8 cellular contexts compared by ENCODE assay signal in the genomic region with DNA sequence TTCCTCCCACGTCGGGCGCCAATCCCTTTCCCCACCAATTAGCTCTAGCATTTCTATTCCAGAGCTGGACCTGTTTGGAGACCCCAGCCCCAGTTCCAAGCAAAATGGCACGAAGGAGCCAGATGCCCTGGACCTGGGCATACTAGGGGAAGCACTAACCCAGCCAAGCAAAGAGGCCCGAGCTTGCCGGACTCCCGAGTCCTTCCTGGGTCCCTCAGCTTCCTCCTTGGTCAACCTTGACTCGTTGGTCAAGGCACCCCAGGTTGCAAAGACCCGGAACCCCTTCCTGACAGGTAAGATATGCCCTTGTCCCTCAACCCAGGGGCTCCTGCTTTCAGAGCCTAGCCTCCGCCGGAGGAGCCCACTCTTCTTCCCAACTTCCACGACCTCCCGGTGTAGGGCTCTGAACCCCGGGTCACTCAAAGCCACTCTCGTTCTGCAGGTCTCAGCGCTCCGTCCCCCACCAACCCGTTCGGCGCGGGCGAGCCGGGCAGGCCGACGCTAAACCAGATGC. TPM values are rescaled to one million over a fixed set of nuclear protein-coding genes. Genes with fewer than 3 reads are reported as not detected.
DNase-seq lines count a peak whose midpoint lies in the region; ATAC-seq and TF ChIP-seq lines count a peak whose summit lies in the region.

No MANE protein-coding gene starts in this region.

- H3K4me1 ChIP-seq in heart left ventricle (peaks cover 0 to 39% (median 17%) of the 10 kb centered on the region in 12 donors), body of pancreas (peaks cover 71% of the 10 kb centered on the region), mononuclear cell (ENCODE audit: insufficient read depth, low read length) (peaks cover 17% of the 10 kb centered on the region), vagina (peaks cover 31% of the 10 kb centered on the region)

- intact Hi-C loops in heart left ventricle (cut with DNase I), result loop anchor here in 9 of 10 donors (5.0 to 10.0 kb wide), 7 partner anchors 54 to 423 kb away; no protein-coding TSS in a partner anchor
- intact Hi-C loops in left cardiac atrium (cut with DNase I), result loop anchor here (10.0 kb wide), 3 partner anchors 57 to 413 kb away; no protein-coding TSS in a partner anchor
- intact Hi-C loops in body of pancreas (cut with DNase I), result no loop called here
- intact Hi-C loops in vagina (cut with DNase I), result loop anchor here (5.0 kb wide), 1 partner anchor 59 kb away; no protein-coding TSS in a partner anchor

- ATAC-seq in heart left ventricle (peak in 1 of 4 donors; percentile 0), left cardiac atrium (no peak), body of pancreas (no peak)

- TF ChIP-seq POLR2A in heart left ventricle (IDR thresholded peaks at IDR 0.05), result no peak
- TF ChIP-seq POLR2A in body of pancreas (IDR thresholded peaks at IDR 0.05), result no peak
- no peak for TF ChIP-seq POLR2A in vagina (IDR thresholded peaks at IDR 0.05)

- DNase-seq in heart left ventricle (no peak), left cardiac atrium (no peak), body of pancreas (no peak), vagina (ENCODE audit: extremely low spot score in 2 of 2) (no peak), NCI-H2227 treated with DMSO at 0.1 percent for 48 hours (lab: John Stamatoyannopoulos, UW) (no peak), NCI-H1930 (lab: John Stamatoyannopoulos, UW) (no peak), NCI-H82 treated with DMSO at 0.1 percent for 48 hours (lab: John Stamatoyannopoulos, UW; ENCODE audit: unreplicated experiment) (no peak)

- H3K36me3 ChIP-seq in heart left ventricle (peaks cover 0 to 15% (median 0%) of the 10 kb centered on the region in 9 donors), body of pancreas (replicated peaks in 1 of 2; ENCODE audit: insufficient read depth in 1 of 2, low read depth in 2 of 2) (peaks cover 5 to 8% of the 10 kb centered on the region in 2 donors), vagina (peaks cover 0 to 10% of the 10 kb centered on the region in 2 donors)

- peaks cover 0 to 2% (median 0%) of the 10 kb centered on the region in 9 donors for H3K27me3 ChIP-seq in heart left ventricle
- H3K27me3 ChIP-seq in body of pancreas, result no peaks in the 10 kb centered on the region
- H3K27me3 ChIP-seq in mononuclear cell (ENCODE audit: insufficient read depth, low read length), result no peaks in the 10 kb centered on the region
- no peaks in the 10 kb centered on the region for H3K27me3 ChIP-seq in vagina

- H3K27ac ChIP-seq in heart left ventricle (peak overlapping the region in 11 of 12 donors; percentile 56 to 89 (median 82)), body of pancreas (peak overlapping the region; percentile 71 to 92 (median 87)), vagina (peak overlapping the region; percentile 76)

- H3K4me3 ChIP-seq in heart left ventricle (peak overlapping the region; percentile 27 to 86 (median 64)), body of pancreas (no peak overlapping the region), mononuclear cell (ENCODE audit: low read length) (peak overlapping the region; percentile 48), vagina (peak overlapping the region; percentile 50 to 56)

- TF ChIP-seq CTCF in heart left ventricle (IDR thresholded peaks at IDR 0.05) (no peak), body of pancreas (IDR thresholded peaks at IDR 0.05) (peak in 1 of 7 experiments; percentile 4), vagina (IDR thresholded peaks at IDR 0.05) (no peak)

- H3K9me3 ChIP-seq in heart left ventricle, result no peaks in the 10 kb centered on the region
- no peaks in the 10 kb centered on the region for H3K9me3 ChIP-seq in body of pancreas
- no peaks in the 10 kb centered on the region for H3K9me3 ChIP-seq in mononuclear cell (ENCODE audit: low read depth, low read length)
- H3K9me3 ChIP-seq in vagina, result no peaks in the 10 kb centered on the region

- 26 to 38% (median 30%) methylated on average over 18 to 25 of the region's 25 CpGs for WGBS in heart left ventricle, 4 donors
- 34 to 63% methylated on average over 5 to 25 of the region's 25 CpGs for WGBS in body of pancreas, 2 donors

RNA-seq across cellular contexts. Expression of gene SPATA20, which starts 5.5 kb away (rescaled TPM):
- total RNA-seq in heart left ventricle, result 10 to 100 TPM; 21.6 to 83.0 (median 67.1) TPM
- polyA plus RNA-seq in heart left ventricle, result 10 to 100 TPM; 13.8 to 52.3 TPM
- 10 to 100 TPM; 41.0 to 41.1 TPM for total RNA-seq in left cardiac atrium
- total RNA-seq in body of pancreas, result 10 to 100 TPM; 65.6 to 75.2 TPM
- 18.9 TPM for total RNA-seq in mononuclear cell
- 73.4 TPM for total RNA-seq in vagina

RNA-seq across cellular contexts. Expression of gene EPN3, which starts 8.9 kb away (rescaled TPM):
- 10 to 100 TPM in 6 of 9 donors, 1 to 10 TPM in 3; 8.9 to 29.5 (median 12.6) TPM for total RNA-seq in heart left ventricle
- polyA plus RNA-seq in heart left ventricle, result 10 to 100 TPM in 1 of 2 donors, 1 to 10 TPM in 1; 9.0 to 22.1 TPM
- total RNA-seq in left cardiac atrium, result 10 to 100 TPM in 1 of 2 donors, 1 to 10 TPM in 1; 7.0 to 16.1 TPM
- total RNA-seq in body of pancreas, result 10 to 100 TPM; 11.9 to 20.1 TPM
- total RNA-seq in mononuclear cell, result not detected
- 21.9 TPM for total RNA-seq in vagina

RNA-seq across cellular contexts. Expression of gene CACNA1G, which starts 19.1 kb away (rescaled TPM):
- total RNA-seq in heart left ventricle, result under 1 TPM in 8 of 9 donors, not detected in 1; 0.02 to 0.48 (median 0.14) TPM
- under 1 TPM; 0.04 to 0.11 TPM for polyA plus RNA-seq in heart left ventricle
- 1 to 10 TPM; 5.7 to 6.9 TPM for total RNA-seq in left cardiac atrium
- total RNA-seq in body of pancreas, result under 1 TPM; 0.26 to 0.33 TPM
- under 0.01 TPM for total RNA-seq in mononuclear cell
- total RNA-seq in vagina, result 4.9 TPM

RNA-seq across cellular contexts. Expression of gene MYCBPAP, which starts 33.2 kb away (rescaled TPM):
- total RNA-seq in heart left ventricle (1 to 10 TPM in 2 of 9 donors, under 1 TPM in 6, not detected in 1; 0.42 to 2.4 (median 0.83) TPM), left cardiac atrium (under 1 TPM; 0.39 to 0.59 TPM), body of pancreas (under 1 TPM in 1 of 2 donors, not detected in 1; 0.33 TPM), mononuclear cell (0.73 TPM), vagina (not detected)
- under 1 TPM; 0.29 to 0.46 TPM for polyA plus RNA-seq in heart left ventricle

Comparison
In these comparisons a context has a peak if more than half of its experiments do, and no peak if none do; other contexts are left out.
1. H3K4me3 ChIP-seq: peak in heart left ventricle (12 of 12), mononuclear cell (single experiment) and vagina (2 of 2); none in body of pancreas (0 of 2).
2. Peak in every context shown above with its lines, with median percentiles within 50 percentile points of each other: H3K27ac ChIP-seq.